ENCODE assay signal across 25 cellular contexts in the genomic region with DNA sequence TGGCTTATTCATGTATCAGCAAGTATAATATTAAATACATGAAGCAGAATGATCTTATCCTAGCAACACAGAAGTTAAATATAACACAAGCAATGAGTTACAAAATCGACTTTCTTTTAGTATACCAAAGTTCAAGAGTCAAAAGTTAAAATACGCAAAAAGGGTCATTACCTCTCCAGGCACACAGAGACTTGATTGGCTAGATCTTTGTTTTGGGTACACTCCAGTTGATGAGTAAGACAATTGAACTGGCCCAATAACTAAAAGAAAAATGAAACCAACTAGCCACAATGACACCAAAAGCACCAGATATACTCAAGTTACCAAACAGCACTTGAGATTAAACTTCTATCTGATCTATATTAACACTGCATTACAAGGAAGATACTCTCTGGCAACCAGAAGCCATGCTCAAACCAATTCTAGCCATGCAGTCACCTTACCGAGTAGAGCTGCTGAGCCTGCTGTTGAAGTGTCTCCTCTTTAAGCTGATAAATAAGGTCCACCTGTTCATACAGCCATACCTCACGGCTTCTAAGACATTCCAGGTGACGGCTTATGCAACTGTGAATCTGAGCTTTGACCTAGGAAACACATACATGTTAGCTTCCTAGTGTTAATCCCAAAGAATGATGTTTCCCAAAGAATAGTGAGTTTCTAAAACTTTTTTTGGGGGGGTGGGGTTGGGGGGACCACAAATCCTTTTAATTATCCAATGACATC. TPM values are rescaled to one million over a fixed set of nuclear protein-coding genes. Genes with fewer than 3 reads are reported as not detected.
DNase-seq lines count a peak whose midpoint lies in the region; ATAC-seq, FAIRE-seq and TF ChIP-seq lines count a peak whose summit lies in the region.
"Had no signal": no experiment of that assay in that cellular context is flagged by ENCODE, and none has a peak within 500 bp of the region (broad histone marks: within the 10 kb centered on the region; RNA-seq: fewer than 3 reads in every experiment).

No MANE protein-coding gene starts in this region.

- no peaks in the 10 kb centered on the region for H3K27me3 Mint-ChIP-seq in activated T-cell treated with anti-CD3 and anti-CD28 coated beads, Interleukin-2, amount 50 U/mL, for 24 hours
- H3K27me3 Mint-ChIP-seq: activated B cell treated with CpG ODN at 0.5 μM for 24 hours; stimulated activated naive B cell treated with anti-CD40 and anti-IgM and Interleukin-4, amounts not matched to agents 10 μg/mL and 1 μg/mL and 100 μg/mL, for 72 hours had no signal

- H3K27ac Mint-ChIP-seq in activated T-cell treated with anti-CD3 and anti-CD28 coated beads, Interleukin-2, amount 50 U/mL, for 24 hours, result peak overlapping the region; percentile 28
- peak overlapping the region; percentile 57 for H3K27ac Mint-ChIP-seq in stimulated activated effector memory CD8-positive, alpha-beta T cell treated with anti-CD3 and anti-CD28 coated beads, Interleukin-12 subunit alpha, Interleukin-12 subunit beta, amount 100 ng/mL, for 72 hours
- H3K27ac Mint-ChIP-seq: activated B cell treated with CpG ODN at 0.5 μM for 24 hours had no signal

- peaks cover 44% of the 10 kb centered on the region for H3K4me1 Mint-ChIP-seq in activated T-cell treated with anti-CD3 and anti-CD28 coated beads, Interleukin-2, amount 50 U/mL, for 24 hours (ENCODE audit: low read depth)
- H3K4me1 Mint-ChIP-seq in stimulated activated effector memory CD8-positive, alpha-beta T cell treated with anti-CD3 and anti-CD28 coated beads, Interleukin-12 subunit alpha, Interleukin-12 subunit beta, amount 100 ng/mL, for 72 hours, result peaks cover 30% of the 10 kb centered on the region

- no peaks in the 10 kb centered on the region for H3K9me3 Mint-ChIP-seq in activated T-cell treated with anti-CD3 and anti-CD28 coated beads, Interleukin-2, amount 50 U/mL, for 24 hours
- H3K9me3 Mint-ChIP-seq in stimulated activated effector memory CD8-positive, alpha-beta T cell treated with anti-CD3 and anti-CD28 coated beads, Interleukin-12 subunit alpha, Interleukin-12 subunit beta, amount 100 ng/mL, for 72 hours, result no peaks in the 10 kb centered on the region
- H3K9me3 Mint-ChIP-seq: activated B cell treated with CpG ODN at 0.5 μM for 24 hours; stimulated activated naive B cell treated with anti-CD40 and anti-IgM and Interleukin-4, amounts not matched to agents 10 μg/mL and 1 μg/mL and 100 μg/mL, for 72 hours had no signal

- no peak overlapping the region for H3K4me3 ChIP-seq in fibroblast of mammary gland (ENCODE audit: control insufficient read depth, low read depth, low read length)
- no peak overlapping the region for H3K4me3 ChIP-seq in MG63
- H3K4me3 ChIP-seq: SJCRH30 had no signal

- ATAC-seq in stimulated activated effector memory CD8-positive, alpha-beta T cell treated with anti-CD3 and anti-CD28 coated beads, Interleukin-12 subunit alpha, Interleukin-12 subunit beta, amount 100 ng/mL, for 72 hours, result no peak
- ATAC-seq in GM18870 (IDR thresholded peaks at IDR 0.05; ENCODE audit: unreplicated experiment), result no peak
- ATAC-seq: esophagus mucosa had no signal

- no peak for TF ChIP-seq CTCF in fibroblast of mammary gland (conservative IDR thresholded peaks at IDR 0.05; ENCODE audit: control insufficient read depth, insufficient read depth, low read depth, low read length)

- peaks cover 80% of the 10 kb centered on the region for H3K36me3 ChIP-seq in MG63
- H3K36me3 ChIP-seq: SJCRH30 had no signal

- no peak for DNase-seq in activated T-cell treated with anti-CD3 and anti-CD28 coated beads, Interleukin-2, amount 50 U/mL, for 24 hours
- DNase-seq in activated T-cell treated with anti-CD3 and anti-CD28 coated beads, Interleukin-2, amount 50 U/mL, for 48 hours, result no peak
- peak; percentile 43 for DNase-seq in RCC 7860 (ENCODE audit: low spot score)
- peak; percentile 86 for DNase-seq in fibroblast of mammary gland (ENCODE audit: low read depth)
- DNase-seq in stimulated activated effector memory CD8-positive, alpha-beta T cell treated with anti-CD3 and anti-CD28 coated beads, Interleukin-12 subunit alpha, Interleukin-12 subunit beta, amount 100 ng/mL, for 72 hours (ENCODE audit: low spot score in 2 of 2), result no peak
- DNase-seq in stimulated activated CD8-positive, alpha-beta memory T cell treated with anti-CD3 and anti-CD28 coated beads, Interleukin-4, amount 100 ng/mL, for 48 hours, result no peak
- DNase-seq in MG63, result no peak
- DNase-seq: activated B cell treated with CpG ODN at 0.5 μM for 24 hours; activated CD8-positive, alpha-beta memory T cell treated with anti-CD3 and anti-CD28 coated beads, Interleukin-2, amount 50 U/mL, for 48 hours; COR-L47; head of caudate nucleus; islet precursor cell; mesendoderm; NCI-H1048; NCI-H2081; NCI-H510A; SJCRH30; stimulated activated naive B cell treated with anti-CD40 and anti-IgM and Interleukin-4, amounts not matched to agents 10 μg/mL and 1 μg/mL and 100 μg/mL, for 72 hours; T-helper 2 cell had no signal

- H3K27me3 ChIP-seq in MG63, result no peaks in the 10 kb centered on the region
- H3K27me3 ChIP-seq: SJCRH30 had no signal

- peaks cover 89% of the 10 kb centered on the region for H3K36me3 Mint-ChIP-seq in activated T-cell treated with anti-CD3 and anti-CD28 coated beads, Interleukin-2, amount 50 U/mL, for 24 hours (ENCODE audit: low read depth)
- H3K36me3 Mint-ChIP-seq in stimulated activated effector memory CD8-positive, alpha-beta T cell treated with anti-CD3 and anti-CD28 coated beads, Interleukin-12 subunit alpha, Interleukin-12 subunit beta, amount 100 ng/mL, for 72 hours, result peaks cover 72% of the 10 kb centered on the region

- no peaks in the 10 kb centered on the region for H3K9me3 ChIP-seq in MG63
- H3K9me3 ChIP-seq: SJCRH30 had no signal

- no peak for FAIRE-seq in RCC 7860 (lab: Jason Lieb, UNC)
- FAIRE-seq: G401.6 had no signal

- no peak overlapping the region for H3K4me3 Mint-ChIP-seq in activated T-cell treated with anti-CD3 and anti-CD28 coated beads, Interleukin-2, amount 50 U/mL, for 24 hours
- no peak overlapping the region for H3K4me3 Mint-ChIP-seq in stimulated activated effector memory CD8-positive, alpha-beta T cell treated with anti-CD3 and anti-CD28 coated beads, Interleukin-12 subunit alpha, Interleukin-12 subunit beta, amount 100 ng/mL, for 72 hours
- H3K4me3 Mint-ChIP-seq: activated B cell treated with CpG ODN at 0.5 μM for 24 hours; stimulated activated naive B cell treated with anti-CD40 and anti-IgM and Interleukin-4, amounts not matched to agents 10 μg/mL and 1 μg/mL and 100 μg/mL, for 72 hours had no signal

RNA-seq across cellular contexts. Expression of a gene that starts 15.6 kb away (rescaled TPM):
- total RNA-seq in MG63 (2014; rRNA removed; shearing (Covaris generic); ENCODE audit: low replicate concordance), result 204 and 236 TPM in 2 replicates

RNA-seq across cellular contexts. Expression of a gene that starts 31.2 kb away (rescaled TPM):
- total RNA-seq in MG63 (2014; rRNA removed; shearing (Covaris generic); ENCODE audit: low replicate concordance), result not detected in 2 replicates
- total RNA-seq: activated B cell treated with CpG ODN at 0.5 μM for 24 hours, cardiac septum, pulmonary artery endothelial cell, SJCRH30, urinary bladder had no signal

RNA-seq across cellular contexts. Expression of a gene that starts 42.6 kb away (rescaled TPM):
- 145 and 178 TPM in 2 replicates for total RNA-seq in MG63 (2014; rRNA removed; shearing (Covaris generic); ENCODE audit: low replicate concordance)

Comparison
In these comparisons a context has a peak if more than half of its experiments do, and no peak if none do; other contexts are left out.
1. DNase-seq: peak in RCC 7860 (single experiment) and fibroblast of mammary gland (single experiment); none in activated T-cell treated with anti-CD3 and anti-CD28 coated beads, Interleukin-2, amount 50 U/mL, for 24 hours (single experiment), activated T-cell treated with anti-CD3 and anti-CD28 coated beads, Interleukin-2, amount 50 U/mL, for 48 hours (0 of 2), stimulated activated effector memory CD8-positive, alpha-beta T cell treated with anti-CD3 and anti-CD28 coated beads, Interleukin-12 subunit alpha, Interleukin-12 subunit beta, amount 100 ng/mL, for 72 hours (0 of 2), stimulated activated CD8-positive, alpha-beta memory T cell treated with anti-CD3 and anti-CD28 coated beads, Interleukin-4, amount 100 ng/mL, for 48 hours (single experiment) and MG63 (single experiment).